18 cellular contexts compared by ENCODE assay signal in the genomic region with DNA sequence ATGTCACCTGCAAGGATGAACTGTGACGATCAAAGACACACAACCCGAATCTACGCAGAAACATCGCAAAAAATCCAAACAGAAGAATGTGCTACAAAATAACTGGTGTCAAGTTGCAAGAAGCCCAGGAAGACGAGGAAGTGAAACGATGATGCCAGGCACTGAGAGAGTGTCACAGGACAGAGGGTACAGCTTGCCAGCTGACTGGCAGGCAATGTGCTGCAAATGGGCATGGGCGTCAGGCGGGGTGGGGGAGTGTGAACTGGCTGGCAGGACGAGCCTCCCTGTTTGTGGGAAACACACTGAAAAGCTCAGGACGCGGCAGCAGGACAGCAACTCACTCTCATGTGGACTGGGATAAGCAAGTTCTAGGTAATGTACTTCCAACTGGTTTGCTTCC. TPM values are rescaled to one million over a fixed set of nuclear protein-coding genes. Genes with fewer than 3 reads are reported as not detected.
DNase-seq lines count a peak whose midpoint lies in the region; ATAC-seq and TF ChIP-seq lines count a peak whose summit lies in the region.
"Had no signal": no experiment of that assay in that cellular context is flagged by ENCODE, and none has a peak within 500 bp of the region (broad histone marks: within the 10 kb centered on the region; RNA-seq: fewer than 3 reads in every experiment).

No MANE protein-coding gene starts in this region.

- no peaks in the 10 kb centered on the region for H3K4me1 ChIP-seq in Peyer's patch
- H3K4me1 ChIP-seq in heart left ventricle: peaks cover 0 to 14% (median 0%) of the 10 kb centered on the region in 12 donors
- H3K4me1 ChIP-seq: vagina had no signal

- H3K36me3 ChIP-seq in Peyer's patch (peaks cover 0 to 81% (median 0%) of the 10 kb centered on the region in 3 donors), heart left ventricle (peaks cover 4 to 80% (median 65%) of the 10 kb centered on the region in 9 donors), brain microvascular endothelial cell (replicated peaks) (peaks cover 26% of the 10 kb centered on the region)

- TF ChIP-seq CTCF in CD14-positive monocyte (IDR thresholded peaks at IDR 0.05): no peak
- TF ChIP-seq CTCF in Peyer's patch (IDR thresholded peaks at IDR 0.05): no peak
- TF ChIP-seq CTCF in heart left ventricle (IDR thresholded peaks at IDR 0.05): no peak
- TF ChIP-seq CTCF in brain microvascular endothelial cell (IDR thresholded peaks at IDR 0.05; ENCODE audit: low read depth, low read length, missing control alignments): no peak

- H3K4me1 Mint-ChIP-seq in CD14-positive monocyte: peaks cover 11% of the 10 kb centered on the region

- 62 to 72% (median 64%) methylated on average over 11 of the region's 11 CpGs for WGBS in heart left ventricle, 4 donors

- H3K9me3 Mint-ChIP-seq in CD14-positive monocyte: no peaks in the 10 kb centered on the region

- no peak for TF ChIP-seq POLR2A in Peyer's patch (IDR thresholded peaks at IDR 0.05)
- TF ChIP-seq POLR2A in heart left ventricle (IDR thresholded peaks at IDR 0.05): no peak

- peak overlapping the region in 5 of 7 donors; percentile 0 to 74 (median 35) for H3K27ac Mint-ChIP-seq in CD14-positive monocyte

- peak; percentile 80 to 89 (median 85) for ATAC-seq in heart left ventricle

- H3K27me3 Mint-ChIP-seq in CD14-positive monocyte (ENCODE audit: low read depth in 3 of 3): peaks cover 0 to 2% (median 0%) of the 10 kb centered on the region in 3 donors

- H3K27me3 ChIP-seq in Peyer's patch (no peaks in the 10 kb centered on the region), heart left ventricle (no peaks in the 10 kb centered on the region), brain microvascular endothelial cell (replicated peaks) (no peaks in the 10 kb centered on the region)
- H3K27me3 ChIP-seq: ascending aorta, vagina had no signal

- intact Hi-C loops in CD14-positive monocyte (cut with micrococcal nuclease) (no loop called here), heart left ventricle (cut with DNase I) (loop anchor here in 3 of 10 donors (5.0 to 10.0 kb wide), 3 partner anchors 41 to 1233 kb away; no protein-coding TSS in a partner anchor)

- no peak overlapping the region for H3K27ac ChIP-seq in Peyer's patch
- H3K27ac ChIP-seq in heart left ventricle: peak overlapping the region in 2 of 12 donors; percentile 39 to 67
- H3K27ac ChIP-seq in brain microvascular endothelial cell: no peak overlapping the region
- H3K27ac ChIP-seq: ascending aorta, vagina had no signal

- no peak overlapping the region for H3K4me3 ChIP-seq in Peyer's patch
- H3K4me3 ChIP-seq in heart left ventricle: no peak overlapping the region
- H3K4me3 ChIP-seq in brain microvascular endothelial cell (ENCODE audit: low read depth, low read length): no peak overlapping the region
- H3K4me3 ChIP-seq: ascending aorta, vagina had no signal

- no peak overlapping the region for H3K4me3 Mint-ChIP-seq in CD14-positive monocyte

- DNase-seq in CD14-positive monocyte (ENCODE audit: low spot score) (no peak), Peyer's patch (peak in 2 of 3 donors; percentile 39 to 61), heart left ventricle (peak; percentile 65 to 80 (median 70)), pons (ENCODE audit: low spot score) (peak; percentile 90), NCI-H82 treated with DMSO at 0.1 percent for 48 hours (lab: John Stamatoyannopoulos, UW; ENCODE audit: unreplicated experiment) (no peak), NCI-H524 treated with DMSO at 0.1 percent for 48 hours (lab: John Stamatoyannopoulos, UW) (no peak), brain microvascular endothelial cell (no peak)
- DNase-seq in activated CD8-positive, alpha-beta memory T cell treated with anti-CD3 and anti-CD28 coated beads for 24 hours: no peak
- DNase-seq: activated CD4-positive, CD25-positive, alpha-beta regulatory T cell treated with anti-CD3 and anti-CD28 coated beads, Interleukin-2, amount 50 U/mL, for 72 hours; activated T-cell treated with anti-CD3 and anti-CD28 coated beads, Interleukin-2, amount 50 U/mL, for 1 hour; DND-41; effector CD8-positive, alpha-beta T cell; kidney glomerular epithelial cell; NCI-H1092; NCI-H510A; SK-N-SH had no signal

- in situ Hi-C loops in brain microvascular endothelial cell (cut with HindIII; ENCODE audit: low pct_ligation_motif_present, low sequenced_read_pairs): no loop called here

- H3K36me3 Mint-ChIP-seq in CD14-positive monocyte: peaks cover 38 to 59% of the 10 kb centered on the region in 2 donors

- H3K9me3 ChIP-seq in Peyer's patch: no peaks in the 10 kb centered on the region
- no peaks in the 10 kb centered on the region for H3K9me3 ChIP-seq in heart left ventricle
- H3K9me3 ChIP-seq: ascending aorta, SK-N-SH, vagina had no signal

RNA-seq across cellular contexts. Expression of gene OCA2, which starts 28.9 kb away (rescaled TPM):
- not detected for polyA plus RNA-seq in CD14-positive monocyte
- total RNA-seq in Peyer's patch: 1 to 10 TPM in 2 of 4 donors, not detected in 2; 1.4 to 3.0 TPM
- total RNA-seq in heart left ventricle: under 1 TPM in 2 of 9 donors, not detected in 7; 0.07 to 0.10 TPM
- under 1 TPM in 1 of 2 donors, not detected in 1; 0.04 TPM for polyA plus RNA-seq in heart left ventricle

Comparison
In these comparisons a context has a peak if more than half of its experiments do, and no peak if none do; other contexts are left out.
1. DNase-seq: peak in Peyer's patch (2 of 3), heart left ventricle (5 of 5) and pons (single experiment); none in CD14-positive monocyte (single experiment), NCI-H82 treated with DMSO at 0.1 percent for 48 hours (single experiment), activated CD8-positive, alpha-beta memory T cell treated with anti-CD3 and anti-CD28 coated beads for 24 hours (single experiment), NCI-H524 treated with DMSO at 0.1 percent for 48 hours (single experiment) and brain microvascular endothelial cell (single experiment).